ENCODE assay signal across 8 cellular contexts in genomic region chr10:26860542-26861325, GRCh38. TPM values are rescaled to one million over a fixed set of nuclear protein-coding genes. Genes with fewer than 3 reads are reported as not detected.
DNase-seq lines count a peak whose midpoint lies in the region; ATAC-seq and TF ChIP-seq lines count a peak whose summit lies in the region.

TSS of gene ABI1 (minus strand) at chr10:26860958. CDS start at chr10:26860863, 95 bp downstream.

- TF ChIP-seq CTCF in BJ (IDR thresholded peaks at IDR 0.05; ENCODE audit: insufficient read depth, low read depth, low read length) = peak; percentile 90
- TF ChIP-seq CTCF in kidney epithelial cell (IDR thresholded peaks at IDR 0.05; ENCODE audit: insufficient read depth, low read length, poor library complexity, severe bottlenecking) = peak; percentile 88

- peak within 1 kb of the TSS; percentile 93 for H3K27ac ChIP-seq in cingulate gyrus (ENCODE audit: low read depth, low read length)

- ATAC-seq in HG03442 (IDR thresholded peaks at IDR 0.05; ENCODE audit: unreplicated experiment) = peak; percentile 64

- POLR2A ChIA-PET in BJ (lab: Charles Lee) = no interaction called here

- H3K4me3 ChIP-seq in BJ (ENCODE audit: low read depth, low read length) (peak within 1 kb of the TSS; percentile 93), kidney epithelial cell (ENCODE audit: low read depth, low read length) (peak within 1 kb of the TSS; percentile 96)

- H3K27me3 ChIP-seq in BJ (ENCODE audit: control insufficient read depth, insufficient read depth, low read length) (no peaks in the 10 kb centered on the region; the same call in 1 of the 2 replicates), kidney epithelial cell (ENCODE audit: control insufficient read depth, insufficient read depth, low read length) (no peaks in the 10 kb centered on the region)

- no peaks in the 10 kb centered on the region for H3K36me3 ChIP-seq in BJ (ENCODE audit: control insufficient read depth, insufficient read depth, low read length)
- no peaks in the 10 kb centered on the region for H3K36me3 ChIP-seq in kidney epithelial cell (ENCODE audit: control insufficient read depth, insufficient read depth, low read length)

- peak; percentile 91 for DNase-seq in BJ (ENCODE audit: low read depth)
- DNase-seq in GM19238 (ENCODE audit: insufficient read length, low spot score) = peak; percentile 79
- DNase-seq in NCI-H524 treated with DMSO at 0.1 percent for 48 hours (lab: John Stamatoyannopoulos, UW) = peak; percentile 63
- peak; percentile 98 to 99 for DNase-seq in activated CD4-positive, alpha-beta T cell treated with anti-CD3 and anti-CD28 coated beads for 4 hours
- DNase-seq in kidney epithelial cell (ENCODE audit: low read depth) = peak; percentile 79
- peak; percentile 97 for DNase-seq in stimulated activated CD4-positive, alpha-beta T cell treated with anti-CD3 and anti-CD28 coated beads, Interleukin-15, amount 100 ng/mL, for 48 hours (ENCODE audit: low read depth in 2 of 2)

- CTCF ChIA-PET in BJ (lab: Yijun Ruan, JAX) = interaction anchor here (0.5 to 2.3 kb wide), 18 partner anchors 9 to 525 kb away, joined by 3 to 13 read pairs (median 3); no protein-coding TSS in a partner anchor

RNA-seq across cellular contexts. Expression of gene ABI1, which starts in this region (rescaled TPM):
- 67.0 and 71.1 TPM in 2 replicates for polyA plus RNA-seq in BJ (2011; rRNA removed)
- 20.8 and 34.1 TPM in 2 replicates for polyA minus RNA-seq in BJ (2011; rRNA and poly(A)+ RNA removed)
- total RNA-seq in kidney epithelial cell = 41.6 and 49.8 TPM in 2 replicates

Comparison
In these comparisons a context has a peak if more than half of its experiments do, and no peak if none do; other contexts are left out.
1. Peak in every context shown above with its lines: DNase-seq, ATAC-seq, H3K4me3 ChIP-seq and H3K27ac ChIP-seq.